1 cellular context compared by ENCODE assay signal in the genomic region with DNA sequence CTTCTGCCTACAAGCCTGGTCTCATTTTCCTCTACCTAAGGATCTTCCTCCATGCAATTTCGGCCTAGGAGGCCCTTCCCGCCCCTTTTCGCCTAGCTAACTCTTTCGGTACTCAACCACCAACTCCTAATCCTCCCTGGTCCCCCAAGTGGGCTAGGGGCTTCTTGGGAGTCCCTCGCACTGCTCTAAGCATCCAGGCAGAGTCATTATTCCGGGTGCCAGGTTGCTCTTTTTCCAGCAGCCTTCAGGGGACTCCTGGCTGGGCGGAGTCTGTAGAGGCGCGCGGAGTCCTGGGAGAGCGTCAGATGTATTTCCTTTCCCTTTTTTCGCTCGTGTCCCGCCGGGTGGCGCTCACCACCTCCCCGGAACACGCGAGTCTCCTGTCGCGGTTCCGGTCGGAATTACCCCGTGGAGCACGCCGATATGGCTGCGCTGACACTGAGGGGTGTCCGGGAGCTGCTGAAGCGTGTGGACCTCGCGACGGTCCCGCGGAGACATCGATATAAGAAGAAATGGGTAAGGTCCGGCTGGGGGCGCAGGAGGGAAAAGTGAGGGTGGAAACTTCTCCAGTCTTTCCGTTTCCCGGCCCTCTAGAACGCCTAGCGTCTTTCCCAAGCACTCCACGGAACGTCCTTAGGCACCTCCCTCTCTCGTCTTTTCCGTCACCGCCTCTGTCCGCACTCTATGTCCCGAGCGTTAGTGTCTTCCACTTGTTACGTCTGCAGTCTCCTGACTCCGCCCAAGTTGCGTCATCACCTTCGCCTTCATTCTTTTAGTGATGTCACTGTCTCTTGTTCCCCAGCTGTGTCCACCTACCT.
TF ChIP-seq lines count a peak whose summit lies in the region.

TSS of gene NSUN4 (plus strand) at position 404 of the 818 bp plus-strand sequence. CDS start at position 424, 20 bp downstream.

TF ChIP-seq in HEK293, 187 proteins besides CTCF, POLR2A, EP300 and RAD21 (continued from another document):
- no peak for TF ChIP-seq ZNF488 (tag by site-specific recombination; IDR thresholded peaks at IDR 0.05)
- peak; percentile 100 for TF ChIP-seq ZNF629 (tag by site-specific recombination; IDR thresholded peaks at IDR 0.05)
- TF ChIP-seq, protein P1, sequence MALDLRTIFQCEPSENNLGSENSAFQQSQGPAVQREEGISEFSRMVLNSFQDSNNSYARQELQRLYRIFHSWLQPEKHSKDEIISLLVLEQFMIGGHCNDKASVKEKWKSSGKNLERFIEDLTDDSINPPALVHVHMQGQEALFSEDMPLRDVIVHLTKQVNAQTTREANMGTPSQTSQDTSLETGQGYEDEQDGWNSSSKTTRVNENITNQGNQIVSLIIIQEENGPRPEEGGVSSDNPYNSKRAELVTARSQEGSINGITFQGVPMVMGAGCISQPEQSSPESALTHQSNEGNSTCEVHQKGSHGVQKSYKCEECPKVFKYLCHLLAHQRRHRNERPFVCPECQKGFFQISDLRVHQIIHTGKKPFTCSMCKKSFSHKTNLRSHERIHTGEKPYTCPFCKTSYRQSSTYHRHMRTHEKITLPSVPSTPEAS (tag by site-specific recombination; IDR thresholded peaks at IDR 0.05) = 0 out of 2 replicates have a peak, but pooled peaks have one; percentile 19
- TF ChIP-seq, protein P2, sequence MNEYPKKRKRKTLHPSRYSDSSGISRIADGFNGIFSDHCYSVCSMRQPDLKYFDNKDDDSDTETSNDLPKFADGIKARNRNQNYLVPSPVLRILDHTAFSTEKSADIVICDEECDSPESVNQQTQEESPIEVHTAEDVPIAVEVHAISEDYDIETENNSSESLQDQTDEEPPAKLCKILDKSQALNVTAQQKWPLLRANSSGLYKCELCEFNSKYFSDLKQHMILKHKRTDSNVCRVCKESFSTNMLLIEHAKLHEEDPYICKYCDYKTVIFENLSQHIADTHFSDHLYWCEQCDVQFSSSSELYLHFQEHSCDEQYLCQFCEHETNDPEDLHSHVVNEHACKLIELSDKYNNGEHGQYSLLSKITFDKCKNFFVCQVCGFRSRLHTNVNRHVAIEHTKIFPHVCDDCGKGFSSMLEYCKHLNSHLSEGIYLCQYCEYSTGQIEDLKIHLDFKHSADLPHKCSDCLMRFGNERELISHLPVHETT (tag by site-specific recombination; IDR thresholded peaks at IDR 0.05) = peak; percentile 18; the same call in 1 of the 2 replicates
- TF ChIP-seq ZNF184 (tag by site-specific recombination; IDR thresholded peaks at IDR 0.05) = peak; percentile 85; the same call in 1 of the 2 replicates
- peak; percentile 93; the same call in 1 of the 2 replicates for TF ChIP-seq REPIN1 (tag by site-specific recombination; IDR thresholded peaks at IDR 0.05; ENCODE audit: low read depth)
- TF ChIP-seq ATF2 (tag by site-specific recombination; IDR thresholded peaks at IDR 0.05; ENCODE audit: low read depth) = peak; percentile 99
- peak; percentile 96 for TF ChIP-seq ZNF660 (tag by site-specific recombination; IDR thresholded peaks at IDR 0.05)
- peak; percentile 69; the same call in 1 of the 2 replicates for TF ChIP-seq GLI4 (tag by site-specific recombination; IDR thresholded peaks at IDR 0.05)
- TF ChIP-seq ZNF157 (tag by site-specific recombination; IDR thresholded peaks at IDR 0.05) = 0 out of 2 replicates have a peak, but pooled peaks have one; percentile 10
- TF ChIP-seq HIC1 (tag by site-specific recombination; IDR thresholded peaks at IDR 0.05) = no peak
- 0 out of 2 replicates have a peak, but pooled peaks have one; percentile 20 for TF ChIP-seq ZNF596 (tag by site-specific recombination; IDR thresholded peaks at IDR 0.05)
- TF ChIP-seq ZBTB21 (tag by site-specific recombination; IDR thresholded peaks at IDR 0.05) = peak; percentile 100
- no peak for TF ChIP-seq ZNF664 (tag by site-specific recombination; IDR thresholded peaks at IDR 0.05)
- TF ChIP-seq ZNF544 (tag by site-specific recombination; IDR thresholded peaks at IDR 0.05) = no peak
- TF ChIP-seq KLF8 (tag by site-specific recombination; IDR thresholded peaks at IDR 0.05) = peak; percentile 74; the same call in 1 of the 2 replicates
- peak; percentile 100 for TF ChIP-seq SCRT2 (tag by site-specific recombination; IDR thresholded peaks at IDR 0.05)
- peak; percentile 65 for TF ChIP-seq ZIC2 (tag by site-specific recombination; IDR thresholded peaks at IDR 0.05)
- peak; percentile 91; the same call in 1 of the 2 replicates for TF ChIP-seq ZNF24 (tag by site-specific recombination; IDR thresholded peaks at IDR 0.05)
- peak; percentile 96 for TF ChIP-seq PRDM1 (tag by site-specific recombination; IDR thresholded peaks at IDR 0.05)
TF ChIP-seq in HEK293: peak in this region for 76.
